In genomic region chr15:93347917-93348316, GRCh38 we compare ENCODE assay signal across 33 cellular contexts.
"Had no signal": no experiment of that assay in that cellular context is flagged by ENCODE, and none has a peak within 500 bp of the region (broad histone marks: within the 10 kb centered on the region; RNA-seq: fewer than 3 reads in every experiment).

No MANE protein-coding gene starts in this region.

- H3K4me1 Mint-ChIP-seq: activated B cell treated with CpG ODN at 0.5 μM for 24 hours; activated CD4-positive, alpha-beta T cell treated with anti-CD3 and anti-CD28 coated beads, Interleukin-2, amount 10 ng/mL, durations not matched to agents 24 days and 14 days; activated naive CD8-positive, alpha-beta T cell treated with anti-CD3 and anti-CD28 coated beads for 36 hours; central memory CD8-positive, alpha-beta T cell had no signal

- H3K36me3 ChIP-seq: adrenal gland, cardiac muscle cell had no signal

- H3K4me1 ChIP-seq: adrenal gland, body of pancreas had no signal

- H3K9me3 ChIP-seq: adrenal gland, body of pancreas had no signal

- H3K27me3 ChIP-seq: adrenal gland, body of pancreas had no signal

- H3K9me3 Mint-ChIP-seq: activated CD4-positive, alpha-beta memory T cell treated with anti-CD3 and anti-CD28 coated beads for 36 hours; activated CD4-positive, alpha-beta T cell treated with anti-CD3 and anti-CD28 coated beads, Interleukin-2, amount 10 ng/mL, durations not matched to agents 24 days and 14 days; activated CD8-positive, alpha-beta T cell treated with anti-CD3 and anti-CD28 coated beads for 36 hours; activated naive CD4-positive, alpha-beta T cell treated with anti-CD3 and anti-CD28 coated beads, Interleukin-2, amount 50 U/mL, for 72 hours; activated naive CD8-positive, alpha-beta T cell treated with anti-CD3 and anti-CD28 coated beads for 36 hours; activated T-cell treated with anti-CD3 and anti-CD28 coated beads, Interleukin-2, amount 50 U/mL, for 4 hours; activated T-cell treated with anti-CD3 and anti-CD28 coated beads, Interleukin-2, amount 50 U/mL, for 72 hours; activated T-helper 2 cell treated with anti-CD3 and anti-CD28 coated beads, Interferon-gamma antibody, Interleukin-2, Interleukin-4, amounts not matched to agents 10 μg/mL and 5 μg/mL and 100 μg/mL, durations not matched to agents 14 hours and 24 hours and 36 hours; central memory CD8-positive, alpha-beta T cell; T-helper 1 cell treated with Interleukin-12 subunit alpha and Interleukin-12 subunit beta and Interleukin-4 antibody, amounts not matched to agents 30 μg/mL and 1 μg/mL, for 36 hours; T-helper 2 cell treated with Interferon-gamma antibody and Interleukin-4, amounts not matched to agents 5 μg/mL and 100 μg/mL, for 36 hours had no signal

- H3K4me3 ChIP-seq: adrenal gland, body of pancreas, cardiac muscle cell had no signal

- DNase-seq: activated B cell treated with CpG ODN at 0.5 μM for 24 hours; activated CD4-positive, alpha-beta memory T cell treated with anti-CD3 and anti-CD28 coated beads for 36 hours; activated CD4-positive, alpha-beta T cell treated with anti-CD3 and anti-CD28 coated beads for 4 hours; activated CD4-positive, alpha-beta T cell treated with anti-CD3 and anti-CD28 coated beads, Interleukin-2, amount 10 ng/mL, durations not matched to agents 24 days and 14 days; activated CD4-positive, alpha-beta T cell treated with anti-CD3 and anti-CD28 coated beads, Interleukin-2, amount 50 U/mL, for 1 hour; activated CD4-positive, alpha-beta T cell treated with anti-CD3 and anti-CD28 coated beads, Interleukin-2, amount 50 U/mL, for 4 hours; activated CD4-positive, CD25-positive, alpha-beta regulatory T cell treated with anti-CD3 and anti-CD28 coated beads, Interleukin-2, amount 50 U/mL, for 72 hours; activated CD8-positive, alpha-beta memory T cell treated with anti-CD3 and anti-CD28 coated beads, Interleukin-2, amount 50 U/mL, for 4 hours; activated CD8-positive, alpha-beta T cell treated with anti-CD3 and anti-CD28 coated beads for 36 hours; activated effector memory CD4-positive, alpha-beta T cell treated with Interleukin-2 at 50 U/mL for 16 hours; activated gamma-delta T cell; activated naive CD4-positive, alpha-beta T cell treated with anti-CD3 and anti-CD28 coated beads, Interleukin-2, amount 50 U/mL, for 16 hours; activated naive CD4-positive, alpha-beta T cell treated with Interleukin-2 at 50 U/mL for 16 hours; activated naive CD8-positive, alpha-beta T cell treated with anti-CD3 and anti-CD28 coated beads for 36 hours; activated T-cell treated with anti-CD3 and anti-CD28 coated beads for 4 hours; activated T-cell treated with anti-CD3 and anti-CD28 coated beads, Interleukin-2, amount 50 U/mL, for 1 hour; activated T-cell treated with anti-CD3 and anti-CD28 coated beads, Interleukin-2, amount 50 U/mL, for 4 hours; activated T-cell treated with anti-CD3 and anti-CD28 coated beads, Interleukin-2, amount 50 U/mL, for 72 hours; adrenal gland; amniotic stem cell; aorta; body of pancreas; SW 1271; T-helper 1 cell; T-helper 2 cell; T-helper 9 cell had no signal

- H3K27ac Mint-ChIP-seq: activated B cell treated with CpG ODN at 0.5 μM for 24 hours; activated CD4-positive, alpha-beta memory T cell treated with anti-CD3 and anti-CD28 coated beads for 36 hours; activated CD4-positive, alpha-beta T cell treated with anti-CD3 and anti-CD28 coated beads, Interleukin-2, amount 10 ng/mL, durations not matched to agents 24 days and 14 days; activated CD8-positive, alpha-beta T cell treated with anti-CD3 and anti-CD28 coated beads for 36 hours; activated naive CD4-positive, alpha-beta T cell treated with anti-CD3 and anti-CD28 coated beads, Interleukin-2, amount 50 U/mL, for 72 hours; activated naive CD8-positive, alpha-beta T cell treated with anti-CD3 and anti-CD28 coated beads for 36 hours; activated T-cell treated with anti-CD3 and anti-CD28 coated beads, Interleukin-2, amount 50 U/mL, for 72 hours; activated T-helper 2 cell treated with anti-CD3 and anti-CD28 coated beads, Interferon-gamma antibody, Interleukin-2, Interleukin-4, amounts not matched to agents 10 μg/mL and 5 μg/mL and 100 μg/mL, durations not matched to agents 14 hours and 24 hours and 36 hours; T-helper 1 cell treated with Interleukin-12 subunit alpha and Interleukin-12 subunit beta and Interleukin-4 antibody, amounts not matched to agents 30 μg/mL and 1 μg/mL, for 36 hours; T-helper 2 cell treated with Interferon-gamma antibody and Interleukin-4, amounts not matched to agents 5 μg/mL and 100 μg/mL, for 36 hours had no signal

- H3K27ac ChIP-seq: adrenal gland, body of pancreas, cardiac muscle cell, VCaP had no signal

- H3K4me3 Mint-ChIP-seq: activated B cell treated with CpG ODN at 0.5 μM for 24 hours; activated CD4-positive, alpha-beta memory T cell treated with anti-CD3 and anti-CD28 coated beads for 36 hours; activated CD4-positive, alpha-beta T cell treated with anti-CD3 and anti-CD28 coated beads, Interleukin-2, amount 10 ng/mL, durations not matched to agents 24 days and 14 days; activated CD8-positive, alpha-beta T cell treated with anti-CD3 and anti-CD28 coated beads for 36 hours; activated naive CD8-positive, alpha-beta T cell treated with anti-CD3 and anti-CD28 coated beads for 36 hours; activated T-cell treated with anti-CD3 and anti-CD28 coated beads, Interleukin-2, amount 50 U/mL, for 4 hours; activated T-cell treated with anti-CD3 and anti-CD28 coated beads, Interleukin-2, amount 50 U/mL, for 72 hours; central memory CD8-positive, alpha-beta T cell; T-helper 1 cell treated with Interleukin-12 subunit alpha and Interleukin-12 subunit beta and Interleukin-4 antibody, amounts not matched to agents 30 μg/mL and 1 μg/mL, for 36 hours; T-helper 2 cell treated with Interferon-gamma antibody and Interleukin-4, amounts not matched to agents 5 μg/mL and 100 μg/mL, for 36 hours had no signal

- H3K36me3 Mint-ChIP-seq: activated CD4-positive, alpha-beta memory T cell treated with anti-CD3 and anti-CD28 coated beads for 36 hours; activated naive CD4-positive, alpha-beta T cell treated with anti-CD3 and anti-CD28 coated beads, Interleukin-2, amount 50 U/mL, for 72 hours; activated naive CD8-positive, alpha-beta T cell treated with anti-CD3 and anti-CD28 coated beads for 36 hours had no signal
